13 cellular contexts compared by ENCODE assay signal in genomic region chr21:45508607-45509565, GRCh38. TPM values are rescaled to one million over a fixed set of nuclear protein-coding genes. Genes with fewer than 3 reads are reported as not detected.
A peak's percentile ranks its signal among the peaks of the same experiment; 100 is the strongest.
DNase-seq lines count a peak whose midpoint lies in the region; ATAC-seq and TF ChIP-seq lines count a peak whose summit lies in the region.
"Had no signal": no experiment of that assay in that cellular context is flagged by ENCODE, and none has a peak within 500 bp of the region (broad histone marks: within the 10 kb centered on the region; RNA-seq: fewer than 3 reads in every experiment).

No MANE protein-coding gene starts in this region.

- H3K4me1 ChIP-seq in Caco-2, result peaks cover 6% of the 10 kb centered on the region; the same call in 1 of the 2 replicates
- H3K4me1 ChIP-seq in mucosa of descending colon (ENCODE audit: low read depth), result peaks cover 9% of the 10 kb centered on the region

- H3K9me3 Mint-ChIP-seq in Caco-2 (ENCODE audit: unreplicated experiment), result no peaks in the 10 kb centered on the region
- H3K9me3 Mint-ChIP-seq in osteocyte (ENCODE audit: unreplicated experiment), result no peaks in the 10 kb centered on the region

- no TSS peak for BruUV-seq in Caco-2 (replicated peaks; lab: Mats Ljungman, UMichigan)

- H3K4me3 ChIP-seq in Caco-2 (ENCODE audit: low read depth, low read length) (no peak overlapping the region), mucosa of descending colon (no peak overlapping the region), foreskin fibroblast (ENCODE audit: low read depth in 1 of 2, low read length in 2 of 2) (no peak overlapping the region)
- H3K4me3 ChIP-seq: BLaER1 treated with 17β-estradiol and CSF1 and Interleukin-3, amounts not matched to agents 10 nM and 100 nM had no signal

- H3K27ac Mint-ChIP-seq in Caco-2 (ENCODE audit: unreplicated experiment) (peak overlapping the region; percentile 65), osteocyte (ENCODE audit: unreplicated experiment) (no peak overlapping the region)

- H3K9me3 ChIP-seq in Caco-2 (no peaks in the 10 kb centered on the region), mucosa of descending colon (no peaks in the 10 kb centered on the region)
- H3K9me3 ChIP-seq: BLaER1 treated with 17β-estradiol and CSF1 and Interleukin-3, amounts not matched to agents 10 nM and 100 nM had no signal

- POLR2A ChIA-PET in Caco-2 (lab: Charles Lee), result no interaction called here

- DNase-seq in Caco-2, result peak in 1 of 2 experiments; percentile 38
- peak; percentile 78 for DNase-seq in HuH-7.5 (ENCODE audit: low spot score)
- peak; percentile 68 for DNase-seq in ecto neural progenitor cell (ENCODE audit: low spot score)
- DNase-seq in mucosa of descending colon, result peak in 2 of 3 donors; percentile 24 to 43
- DNase-seq in HCEC 1CT, result no peak
- DNase-seq in osteocyte (ENCODE audit: extremely low spot score, unreplicated experiment), result no peak
- no peak for DNase-seq in foreskin fibroblast
- no peak for DNase-seq in NCI-H1694 treated with DMSO at 0.1 percent for 48 hours (lab: John Stamatoyannopoulos, UW)
- DNase-seq: GDM1, KG1, midbrain had no signal

- H3K4me1 Mint-ChIP-seq in Caco-2 (ENCODE audit: low read depth, unreplicated experiment), result peaks cover 11% of the 10 kb centered on the region
- H3K4me1 Mint-ChIP-seq in osteocyte (ENCODE audit: unreplicated experiment), result no peaks in the 10 kb centered on the region

- no peaks in the 10 kb centered on the region for H3K27me3 ChIP-seq in Caco-2 (replicated peaks; ENCODE audit: control insufficient read depth, insufficient read depth, low read length)
- H3K27me3 ChIP-seq: BLaER1 treated with 17β-estradiol and CSF1 and Interleukin-3, amounts not matched to agents 10 nM and 100 nM had no signal

- no peak for ATAC-seq in mucosa of descending colon
- ATAC-seq: esophagus mucosa had no signal

- intact Hi-C loops in Caco-2 (cut with micrococcal nuclease; ENCODE audit: unreplicated experiment), result no loop called here
- intact Hi-C loops in mucosa of descending colon (cut with DNase I, micrococcal nuclease), result no loop called here

- no peaks in the 10 kb centered on the region for H3K27me3 Mint-ChIP-seq in Caco-2 (ENCODE audit: insufficient read depth, unreplicated experiment)
- no peaks in the 10 kb centered on the region for H3K27me3 Mint-ChIP-seq in osteocyte (ENCODE audit: unreplicated experiment)

- H3K36me3 Mint-ChIP-seq in Caco-2 (ENCODE audit: insufficient read depth, unreplicated experiment) (peaks cover 89% of the 10 kb centered on the region), osteocyte (ENCODE audit: unreplicated experiment) (peaks cover 6% of the 10 kb centered on the region)

- H3K4me3 Mint-ChIP-seq in Caco-2 (ENCODE audit: unreplicated experiment), result no peak overlapping the region
- H3K4me3 Mint-ChIP-seq in osteocyte (ENCODE audit: unreplicated experiment), result no peak overlapping the region

- CTCF ChIA-PET in Caco-2 (lab: Charles Lee), result no interaction called here

- no peak for TF ChIP-seq CTCF in Caco-2 (IDR thresholded peaks at IDR 0.05; ENCODE audit: insufficient read depth in 1 of 2, low read depth in 1 of 2, low read length in 1 of 2, severe bottlenecking in 1 of 2, unreplicated experiment in 1 of 2)
- no peak for TF ChIP-seq CTCF in mucosa of descending colon (IDR thresholded peaks at IDR 0.05)
- TF ChIP-seq CTCF in osteocyte (IDR thresholded peaks at IDR 0.05), result no peak
- TF ChIP-seq CTCF in foreskin fibroblast (IDR thresholded peaks at IDR 0.05; ENCODE audit: low read depth, low read length), result no peak

- H3K36me3 ChIP-seq in Caco-2 (ENCODE audit: control insufficient read depth, insufficient read depth, low read length), result no peaks in the 10 kb centered on the region; the same call in 1 of the 2 replicates
- no peaks in the 10 kb centered on the region for H3K36me3 ChIP-seq in mucosa of descending colon (ENCODE audit: low read depth)

RNA-seq across cellular contexts. Expression of gene SLC19A1, which starts 33.4 kb away (rescaled TPM):
- 45.4 and 47.3 TPM in 2 replicates for total RNA-seq in Caco-2 (2022)
- total RNA-seq in mucosa of descending colon, result 10 to 100 TPM; 12.6 to 22.8 (median 12.7) TPM
- 11.0 and 14.4 TPM in 2 replicates for total RNA-seq in osteocyte

Comparison
In these comparisons a context has a peak if more than half of its experiments do, and no peak if none do; other contexts are left out.
1. DNase-seq: peak in HuH-7.5 (single experiment), ecto neural progenitor cell (single experiment) and mucosa of descending colon (2 of 3); none in HCEC 1CT (single experiment), osteocyte (single experiment), foreskin fibroblast (0 of 2) and NCI-H1694 treated with DMSO at 0.1 percent for 48 hours (single experiment).